In the genomic region with DNA sequence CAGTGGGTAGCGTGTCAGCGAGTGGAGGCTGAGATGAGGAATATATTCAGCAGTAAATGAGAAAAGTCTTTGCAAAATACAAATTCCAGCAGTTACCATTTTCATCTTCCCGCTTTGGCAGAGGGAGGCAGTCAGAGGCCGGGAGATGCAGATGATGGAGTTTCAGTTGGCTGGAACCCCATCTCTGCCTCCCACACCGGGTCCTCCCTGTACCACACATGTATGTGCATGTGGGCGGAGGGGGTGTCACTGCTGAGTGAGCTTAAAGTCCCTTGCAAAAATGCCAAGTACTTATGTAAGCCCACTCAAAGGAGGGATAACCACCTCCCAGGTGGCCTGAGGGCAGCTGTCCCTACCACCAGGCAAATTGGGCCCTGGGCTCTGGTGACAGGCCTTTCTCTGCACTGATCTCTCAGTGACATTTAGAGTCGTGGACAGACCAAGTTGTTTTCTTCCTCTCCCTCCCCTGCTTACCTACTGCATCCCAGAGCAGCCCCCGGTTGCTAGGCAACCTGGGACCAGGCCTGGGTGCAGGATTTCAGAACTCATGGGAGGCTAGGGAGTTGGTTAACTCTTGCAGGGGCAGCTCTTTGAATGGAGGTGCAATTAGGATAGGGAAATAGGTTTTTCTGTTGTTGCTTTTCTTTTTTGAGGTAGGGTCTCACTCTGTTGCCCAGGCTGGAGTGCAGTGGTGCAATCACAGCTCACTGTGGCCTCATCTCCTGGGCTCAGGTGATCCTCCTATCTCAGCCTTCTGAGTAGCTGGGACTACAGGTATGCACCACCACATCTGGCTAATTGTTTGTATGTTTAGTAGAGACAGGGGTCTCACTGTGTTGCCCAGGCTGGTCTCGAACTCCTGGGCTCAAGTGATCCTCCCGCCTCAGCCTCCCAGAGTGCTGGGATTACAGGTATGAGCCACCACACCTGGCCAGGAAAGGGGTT, we compare ENCODE assay signal across 23 cellular contexts. TPM values are rescaled to one million over a fixed set of nuclear protein-coding genes. Genes with fewer than 3 reads are reported as not detected.
A peak's percentile ranks its signal among the peaks of the same experiment; 100 is the strongest.
DNase-seq lines count a peak whose midpoint lies in the region; ATAC-seq, FAIRE-seq and TF ChIP-seq lines count a peak whose summit lies in the region.
"Had no signal": no experiment of that assay in that cellular context is flagged by ENCODE, and none has a peak within 500 bp of the region (broad histone marks: within the 10 kb centered on the region; RNA-seq: fewer than 3 reads in every experiment).

No MANE protein-coding gene starts in this region.

- TF ChIP-seq POLR2A in K562 (conservative IDR thresholded peaks at IDR 0.05): no peak

- CTCF ChIA-PET in K562 (lab: Yijun Ruan, JAX; ENCODE audit: low intra/inter-chr PET ratio): no interaction called here

- POLR2A ChIA-PET in K562 (lab: Yijun Ruan, JAX): interaction anchor here (0.7 to 1.6 kb wide), 4 partner anchors 10 to 183 kb away, joined by 3 to 4 read pairs (median 4); no protein-coding TSS in a partner anchor

- peak; percentile 76 for DNase-seq in DMS 273 (lab: John Stamatoyannopoulos, UW; ENCODE audit: unreplicated experiment)
- DNase-seq in DMS 273 treated with DMSO at 0.1 percent for 48 hours (lab: John Stamatoyannopoulos, UW): no peak
- no peak for DNase-seq in K562 (ENCODE audit: extremely low read depth in 1 of 4, low spot score in 3 of 4)
- DNase-seq in nephron progenitor cell: peak; percentile 25
- DNase-seq in activated CD8-positive, alpha-beta memory T cell treated with anti-CD3 and anti-CD28 coated beads, Interleukin-2, amount 50 U/mL, for 4 hours: no peak
- DNase-seq in LoVo (ENCODE audit: low spot score): no peak
- DNase-seq: CD8-positive, alpha-beta memory T cell; IMR-90; MV-4-11; NCI-H1436 treated with DMSO at 0.1 percent for 48 hours; NCI-H2107; NCI-H526; NK-92 treated with Interleukin-12 subunit alpha and Interleukin-12 subunit beta, amount 100 ng/mL, for 24 hours; OCI-M1; RPMI8226; SJCRH30 had no signal

- in situ Hi-C loops in K562 (cut with MboI): no loop called here

- peaks cover 0 to 19% (median 4%) of the 10 kb centered on the region in 11 experiments; a peak in 6 of 22 replicates for H3K9me3 ChIP-seq in BLaER1 treated with 17β-estradiol and CSF1 and Interleukin-3, amounts not matched to agents 10 nM and 100 nM (replicated peaks in 1 of 11)
- H3K9me3 ChIP-seq in K562 (replicated peaks; ENCODE audit: control insufficient read depth, insufficient read depth, low read depth, low read length): peaks cover 1% of the 10 kb centered on the region; the same call in 1 of the 2 replicates
- H3K9me3 ChIP-seq: HAP-1, SJCRH30 had no signal

- BruUV-seq in K562 (replicated peaks; lab: Mats Ljungman, UMichigan): no TSS peak

- peaks cover 21% of the 10 kb centered on the region for H3K9me3 Mint-ChIP-seq in nephron progenitor cell

- H3K4me1 Mint-ChIP-seq in nephron progenitor cell: peaks cover 40% of the 10 kb centered on the region

- peak overlapping the region; percentile 7 for H3K4me3 Mint-ChIP-seq in nephron progenitor cell
- H3K4me3 Mint-ChIP-seq: CD8-positive, alpha-beta memory T cell had no signal

- ATAC-seq in K562 (no peak), HG03280 (IDR thresholded peaks at IDR 0.05; ENCODE audit: unreplicated experiment) (no peak)
- ATAC-seq: GM12878 had no signal

- no peak for FAIRE-seq in K562 (lab: Jason Lieb, UNC)
- FAIRE-seq: GM12878 had no signal

- no peak for TF ChIP-seq EP300 in K562 (IDR thresholded peaks at IDR 0.05; ENCODE audit: low read length)

- peak overlapping the region in 7 of 11 experiments; percentile 6 to 91 (median 12); a peak in 6 of 22 replicates for H3K27ac ChIP-seq in BLaER1 treated with 17β-estradiol and CSF1 and Interleukin-3, amounts not matched to agents 10 nM and 100 nM
- H3K27ac ChIP-seq in K562 (ENCODE audit: extremely low read depth, low read depth, low read length): no peak overlapping the region
- H3K27ac ChIP-seq: 22Rv1, SJCRH30 had no signal

- peak overlapping the region; percentile 57 for H3K27ac Mint-ChIP-seq in nephron progenitor cell

- TF ChIP-seq CTCF in K562 (IDR thresholded peaks at IDR 0.05 in 2 of 3, conservative IDR thresholded peaks at IDR 0.05 in 1 of 3; ENCODE audit: insufficient read depth in 2 of 3, low read depth in 1 of 3, low read length in 3 of 3) (no peak), nephron progenitor cell (IDR thresholded peaks at IDR 0.05) (no peak)

- no peaks in the 10 kb centered on the region for H3K36me3 Mint-ChIP-seq in nephron progenitor cell (ENCODE audit: low read depth)

- H3K27me3 ChIP-seq in BLaER1 treated with 17β-estradiol and CSF1 and Interleukin-3, amounts not matched to agents 10 nM and 100 nM: no peaks in the 10 kb centered on the region
- H3K27me3 ChIP-seq in K562 (ENCODE audit: control insufficient read depth in 2 of 2, insufficient read depth in 2 of 2, low read length in 2 of 2): peaks cover 0 to 15% of the 10 kb centered on the region in 2 experiments; a peak in 3 of 5 replicates

- H3K9ac ChIP-seq in BLaER1 treated with 17β-estradiol and CSF1 and Interleukin-3, amounts not matched to agents 10 nM and 100 nM: no peak overlapping the region; a peak in 1 of 22 replicates
- H3K9ac ChIP-seq in K562 (ENCODE audit: insufficient read depth in 1 of 2, low read depth in 2 of 2, low read length in 2 of 2): no peak overlapping the region

- TF ChIP-seq RAD21 in K562 (CRISPR knock-in tag; conservative IDR thresholded peaks at IDR 0.05 in 1 of 2, IDR thresholded peaks at IDR 0.05 in 1 of 2): no peak

- H3K27me3 Mint-ChIP-seq in nephron progenitor cell (ENCODE audit: low read depth, poor library complexity): peaks cover 10% of the 10 kb centered on the region

- no peaks in the 10 kb centered on the region for H3K79me2 ChIP-seq in K562 (ENCODE audit: control insufficient read depth, insufficient read depth, low read length)

- intact Hi-C loops in K562 (cut with micrococcal nuclease): loop anchor here (5.0 kb wide), 2 partner anchors 263 to 323 kb away; no protein-coding TSS in a partner anchor

- H2AFZ ChIP-seq in K562 (ENCODE audit: low read depth, low read length): no peak overlapping the region

- H3K36me3 ChIP-seq in BLaER1 treated with 17β-estradiol and CSF1 and Interleukin-3, amounts not matched to agents 10 nM and 100 nM: peaks cover 0 to 4% (median 0%) of the 10 kb centered on the region in 11 experiments; a peak in 1 of 22 replicates
- H3K36me3 ChIP-seq in K562 (ENCODE audit: control insufficient read depth, insufficient read depth, low read length): no peaks in the 10 kb centered on the region
- H3K36me3 ChIP-seq: HAP-1, SJCRH30 had no signal

- H3K4me3 ChIP-seq in BLaER1 treated with 17β-estradiol and CSF1 and Interleukin-3, amounts not matched to agents 10 nM and 100 nM: no peak overlapping the region
- no peak overlapping the region for H3K4me3 ChIP-seq in K562
- H3K4me3 ChIP-seq: GM12878, HAP-1, SJCRH30 had no signal

- H3K9me1 ChIP-seq in K562 (ENCODE audit: control insufficient read depth, insufficient read depth, low read length): no peaks in the 10 kb centered on the region

- 60% methylated on average over 10 of the region's 10 CpGs for WGBS in K562 (ENCODE audit: insufficient coverage, low coverage, missing lambda C conversion rate)

- H3K4me2 ChIP-seq in BLaER1 treated with 17β-estradiol and CSF1 and Interleukin-3, amounts not matched to agents 10 nM and 100 nM: peak overlapping the region in 10 of 11 experiments; percentile 9 to 93 (median 64); a peak in 19 of 22 replicates
- no peak overlapping the region for H3K4me2 ChIP-seq in K562 (ENCODE audit: insufficient read depth, low read length)

- H4K20me1 ChIP-seq in BLaER1 treated with 17β-estradiol and CSF1 and Interleukin-3, amounts not matched to agents 10 nM and 100 nM: peaks cover 0 to 6% (median 0%) of the 10 kb centered on the region in 11 experiments; a peak in 1 of 22 replicates
- H4K20me1 ChIP-seq in K562 (replicated peaks; ENCODE audit: control insufficient read depth, insufficient read depth, low read length): no peaks in the 10 kb centered on the region

- peaks cover 47 to 98% (median 94%) of the 10 kb centered on the region in 10 experiments for H3K4me1 ChIP-seq in BLaER1 treated with 17β-estradiol and CSF1 and Interleukin-3, amounts not matched to agents 10 nM and 100 nM
- peaks cover 4 to 20% of the 10 kb centered on the region in 2 experiments; a peak in 4 of 5 replicates for H3K4me1 ChIP-seq in K562 (replicated peaks in 1 of 2; ENCODE audit: control insufficient read depth in 2 of 2, insufficient read depth in 2 of 2, low read length in 2 of 2)
- H3K4me1 ChIP-seq: HAP-1, SJCRH30 had no signal

RNA-seq across cellular contexts. Expression of gene UBXN10, which starts 17.1 kb away (rescaled TPM):
- 10.5 and 11.6 TPM in 2 replicates for total RNA-seq in K562 (2011; cell fraction: chromatin; rRNA removed; ENCODE audit: low replicate concordance)
- 7.2 and 9.2 TPM in 2 replicates for total RNA-seq in K562 (2011; cell fraction: nucleolus; rRNA removed)
- 8.0 and 8.2 TPM in 2 replicates for total RNA-seq in K562 (2011; cell fraction: nucleoplasm; rRNA removed)
- total RNA-seq in K562 (2014; rRNA removed) (11.3 and 12.4 TPM in 2 replicates), K562 (2014; rRNA removed; fragmentation: Illumina TruSeq; extraction: Trizol) (15.8 and 18.7 TPM in 2 replicates), K562 (2015; rRNA removed; fragmentation: Illumina TruSeq; extraction: Trizol) (12.5 and 13.7 TPM in 2 replicates), K562 (2021) (13.1 and 16.2 TPM in 2 replicates)
- polyA plus RNA-seq in K562 (2011; rRNA removed) (4.8 and 10.7 TPM in 2 replicates), K562 (2014; fragmentation: Illumina TruSeq; extraction: Trizol) (17.7 and 18.7 TPM in 2 replicates), K562 (2014; fragmentation: Nextera tagmentation; extraction: Ambion mirVana) (10 to 100 TPM; 12.3 to 13.6 TPM), K562 (2014; rRNA removed) (10.8 and 11.9 TPM in 2 replicates)
- 4.4 and 8.8 TPM in 2 replicates for polyA plus RNA-seq in K562 (2011; cell fraction: cytosol; rRNA removed)
- polyA plus RNA-seq in K562 (2011; cell fraction: nucleus; rRNA removed): 5.2 and 10.7 TPM in 2 replicates
- polyA plus RNA-seq in K562 (2012): 16.6 and 26.2 TPM in 2 replicates
- polyA minus RNA-seq in K562 (2011; rRNA and poly(A)+ RNA removed): 7.4 and 13.2 TPM in 2 replicates
- polyA minus RNA-seq in K562 (2011; cell fraction: cytosol; rRNA and poly(A)+ RNA removed): 1.0 and 4.5 TPM in 2 replicates
- 7.7 and 9.2 TPM in 2 replicates for polyA minus RNA-seq in K562 (2011; cell fraction: nucleus; rRNA and poly(A)+ RNA removed)
- total RNA-seq: GM12878, IMR-90, SJCRH30 had no signal
- polyA plus RNA-seq: BJ, IMR-90 had no signal

RNA-seq across cellular contexts. Expression of gene PLA2G2C, which starts 17.5 kb away (rescaled TPM):
- 0.70 and 0.72 TPM in 2 replicates for total RNA-seq in K562 (2011; cell fraction: chromatin; rRNA removed; ENCODE audit: low replicate concordance)
- 0.50 and 0.53 TPM in 2 replicates for total RNA-seq in K562 (2011; cell fraction: nucleolus; rRNA removed)
- 0.95 and 1.5 TPM in 2 replicates for total RNA-seq in K562 (2011; cell fraction: nucleoplasm; rRNA removed)
- 0.08 and 0.18 TPM in 2 replicates for total RNA-seq in K562 (2014; rRNA removed)
- 0.06 and 0.15 TPM in 2 replicates for total RNA-seq in K562 (2014; rRNA removed; fragmentation: Illumina TruSeq; extraction: Trizol)
- total RNA-seq in K562 (2015; rRNA removed; fragmentation: Illumina TruSeq; extraction: Trizol): 0.14 and 0.19 TPM in 2 replicates
- 0.13 and 0.29 TPM in 2 replicates for total RNA-seq in K562 (2021)
- polyA plus RNA-seq in K562 (2011; rRNA removed): 0.15 and 0.26 TPM in 2 replicates
- 0.12 and 0.98 TPM in 2 replicates for polyA plus RNA-seq in K562 (2011; cell fraction: cytosol; rRNA removed)
- 0.18 and 0.41 TPM in 2 replicates for polyA plus RNA-seq in K562 (2011; cell fraction: nucleus; rRNA removed)
- 0.35 and 1.8 TPM in 2 replicates for polyA plus RNA-seq in K562 (2012)
- 0.14 and 0.49 TPM in 2 replicates for polyA plus RNA-seq in K562 (2014; fragmentation: Illumina TruSeq; extraction: Trizol)
- under 1 TPM; 0.21 to 0.48 TPM for polyA plus RNA-seq in K562 (2014; fragmentation: Nextera tagmentation; extraction: Ambion mirVana)
- 0.21 and 0.32 TPM in 2 replicates for polyA plus RNA-seq in K562 (2014; rRNA removed)
- 0.27 and 0.32 TPM in 2 replicates for polyA minus RNA-seq in K562 (2011; rRNA and poly(A)+ RNA removed)
- not detected in 2 replicates for polyA minus RNA-seq in K562 (2011; cell fraction: cytosol; rRNA and poly(A)+ RNA removed)
- 0.11 and 0.13 TPM in 2 replicates for polyA minus RNA-seq in K562 (2011; cell fraction: nucleus; rRNA and poly(A)+ RNA removed)
- total RNA-seq: CD8-positive, alpha-beta memory T cell; GM12878; HT-29; IMR-90; SJCRH30 had no signal
- polyA plus RNA-seq: BJ; CD8-positive, alpha-beta memory T cell; IMR-90 had no signal

RNA-seq across cellular contexts. Expression of gene PLA2G2F, which starts 29.7 kb away (rescaled TPM):
- not detected in 2 replicates for total RNA-seq in K562 (2011; cell fraction: chromatin; rRNA removed; ENCODE audit: low replicate concordance)
- total RNA-seq in K562 (2011; cell fraction: nucleolus; rRNA removed): not detected in 2 replicates
- total RNA-seq in K562 (2011; cell fraction: nucleoplasm; rRNA removed): not detected in 2 replicates
- total RNA-seq in K562 (2014; rRNA removed) (not detected in 2 replicates), K562 (2014; rRNA removed; fragmentation: Illumina TruSeq; extraction: Trizol) (not detected in 2 replicates), K562 (2015; rRNA removed; fragmentation: Illumina TruSeq; extraction: Trizol) (not detected in 2 replicates), K562 (2021) (not detected in 2 replicates)
- polyA plus RNA-seq in K562 (2011; rRNA removed) (not detected in 2 replicates), K562 (2014; fragmentation: Illumina TruSeq; extraction: Trizol) (not detected in 2 replicates), K562 (2014; fragmentation: Nextera tagmentation; extraction: Ambion mirVana) (not detected), K562 (2014; rRNA removed) (not detected in 2 replicates)
- not detected in 2 replicates for polyA plus RNA-seq in K562 (2011; cell fraction: cytosol; rRNA removed)
- not detected in 2 replicates for polyA plus RNA-seq in K562 (2011; cell fraction: nucleus; rRNA removed)
- polyA plus RNA-seq in K562 (2012): 0.08 TPM in 1 of 2 replicates, not detected in the other
- not detected in 2 replicates for polyA minus RNA-seq in K562 (2011; rRNA and poly(A)+ RNA removed)
- not detected in 2 replicates for polyA minus RNA-seq in K562 (2011; cell fraction: cytosol; rRNA and poly(A)+ RNA removed)
- polyA minus RNA-seq in K562 (2011; cell fraction: nucleus; rRNA and poly(A)+ RNA removed): not detected in 2 replicates
- total RNA-seq: CD8-positive, alpha-beta memory T cell; GM12878; IMR-90; SJCRH30 had no signal
- polyA plus RNA-seq: BJ; CD8-positive, alpha-beta memory T cell; IMR-90 had no signal

RNA-seq across cellular contexts. Expression of gene PLA2G2D, which starts 49.5 kb away (rescaled TPM):
- not detected in 2 replicates for total RNA-seq in K562 (2011; cell fraction: chromatin; rRNA removed; ENCODE audit: low replicate concordance)
- not detected in 2 replicates for total RNA-seq in K562 (2011; cell fraction: nucleolus; rRNA removed)
- total RNA-seq in K562 (2011; cell fraction: nucleoplasm; rRNA removed): not detected in 2 replicates
- not detected in 2 replicates for total RNA-seq in K562 (2014; rRNA removed)
- total RNA-seq in K562 (2014; rRNA removed; fragmentation: Illumina TruSeq; extraction: Trizol): not detected in 2 replicates
- total RNA-seq in K562 (2015; rRNA removed; fragmentation: Illumina TruSeq; extraction: Trizol): not detected in 2 replicates
- total RNA-seq in K562 (2021): not detected in 2 replicates
- polyA plus RNA-seq in K562 (2011; rRNA removed): not detected in 2 replicates
- polyA plus RNA-seq in K562 (2011; cell fraction: cytosol; rRNA removed): not detected in 2 replicates
- polyA plus RNA-seq in K562 (2011; cell fraction: nucleus; rRNA removed): not detected in 2 replicates
- polyA plus RNA-seq in K562 (2012): 0.03 and 0.07 TPM in 2 replicates
- not detected in 2 replicates for polyA plus RNA-seq in K562 (2014; fragmentation: Illumina TruSeq; extraction: Trizol)
- polyA plus RNA-seq in K562 (2014; fragmentation: Nextera tagmentation; extraction: Ambion mirVana): not detected
- polyA plus RNA-seq in K562 (2014; rRNA removed): not detected in 2 replicates
- not detected in 2 replicates for polyA minus RNA-seq in K562 (2011; rRNA and poly(A)+ RNA removed)
- polyA minus RNA-seq in K562 (2011; cell fraction: cytosol; rRNA and poly(A)+ RNA removed): not detected in 2 replicates
- not detected in 2 replicates for polyA minus RNA-seq in K562 (2011; cell fraction: nucleus; rRNA and poly(A)+ RNA removed)
- total RNA-seq: CD8-positive, alpha-beta memory T cell; HT-29; IMR-90; SJCRH30 had no signal
- polyA plus RNA-seq: BJ; CD8-positive, alpha-beta memory T cell; IMR-90 had no signal

Comparison
In these comparisons a context has a peak if more than half of its experiments do, and no peak if none do; other contexts are left out.
1. DNase-seq: peak in DMS 273 (single experiment) and nephron progenitor cell (single experiment); none in DMS 273 treated with DMSO at 0.1 percent for 48 hours (single experiment), K562 (0 of 4), activated CD8-positive, alpha-beta memory T cell treated with anti-CD3 and anti-CD28 coated beads, Interleukin-2, amount 50 U/mL, for 4 hours (single experiment) and LoVo (single experiment).